19 cellular contexts compared by ENCODE assay signal in the genomic region with DNA sequence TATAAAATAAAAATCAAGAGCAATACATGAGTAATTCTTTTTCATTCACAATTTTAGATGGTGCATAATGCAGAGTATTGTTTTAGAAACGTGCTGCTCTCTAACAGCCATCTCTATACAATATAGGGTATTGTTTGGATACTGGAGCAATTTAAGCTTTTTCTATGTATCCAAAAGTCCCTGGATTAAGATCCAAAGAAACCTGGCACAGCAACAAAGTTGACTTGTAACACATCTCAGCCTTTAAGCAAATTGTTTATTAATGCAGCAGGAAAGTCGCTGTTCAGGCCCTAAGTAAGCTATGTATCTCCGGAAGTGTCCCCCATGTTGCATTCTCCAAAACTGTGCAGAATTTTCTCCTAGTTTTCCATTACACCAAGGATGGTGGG. TPM values are rescaled to one million over a fixed set of nuclear protein-coding genes. Genes with fewer than 3 reads are reported as not detected.
DNase-seq lines count a peak whose midpoint lies in the region; ATAC-seq and TF ChIP-seq lines count a peak whose summit lies in the region.
"Had no signal": no experiment of that assay in that cellular context is flagged by ENCODE, and none has a peak within 500 bp of the region (broad histone marks: within the 10 kb centered on the region; RNA-seq: fewer than 3 reads in every experiment).

No MANE protein-coding gene starts in this region.

- H2AFZ ChIP-seq in SK-N-SH (ENCODE audit: low read depth): no peak overlapping the region
- no peak overlapping the region for H2AFZ ChIP-seq in MM.1S (ENCODE audit: low read length)

- TF ChIP-seq EP300 in SK-N-SH (IDR thresholded peaks at IDR 0.05; ENCODE audit: borderline replicate concordance in 1 of 2, low read depth in 1 of 2, low read length in 1 of 2): no peak

- H3K79me2 ChIP-seq in SK-N-SH (ENCODE audit: insufficient read depth) (peaks cover 100% of the 10 kb centered on the region), MM.1S (ENCODE audit: low read length) (peaks cover 94% of the 10 kb centered on the region)

- CTCF ChIA-PET in SK-N-SH (lab: Yijun Ruan, JAX): interaction anchor here (1.0 to 3.2 kb wide), 2 partner anchors 85 to 257 kb away, joined by 3 to 18 read pairs; no protein-coding TSS in a partner anchor

- H3K27ac ChIP-seq in SK-N-SH (ENCODE audit: low read depth in 2 of 2, low read length in 1 of 2): no peak overlapping the region; a peak in 1 of 4 replicates
- H3K27ac ChIP-seq in breast epithelium: peak overlapping the region; percentile 92 to 98
- H3K27ac ChIP-seq in testis: peak overlapping the region; percentile 15 to 81
- no peak overlapping the region for H3K27ac ChIP-seq in MM.1S (ENCODE audit: low read length)
- H3K27ac ChIP-seq: 22Rv1 had no signal

- H3K9me3 ChIP-seq in SK-N-SH (no peaks in the 10 kb centered on the region), breast epithelium (no peaks in the 10 kb centered on the region), testis (no peaks in the 10 kb centered on the region), MM.1S (replicated peaks; ENCODE audit: insufficient read depth, low read length) (no peaks in the 10 kb centered on the region)
- H3K9me3 ChIP-seq: thoracic aorta had no signal

- H3K27me3 ChIP-seq in SK-N-SH (ENCODE audit: insufficient read depth): no peaks in the 10 kb centered on the region
- H3K27me3 ChIP-seq in breast epithelium: no peaks in the 10 kb centered on the region
- H3K27me3 ChIP-seq in testis: no peaks in the 10 kb centered on the region
- H3K27me3 ChIP-seq in MM.1S (replicated peaks; ENCODE audit: insufficient read depth, low read length): no peaks in the 10 kb centered on the region

- H3K9ac ChIP-seq in SK-N-SH: no peak overlapping the region
- H3K9ac ChIP-seq in MM.1S (ENCODE audit: low read length): no peak overlapping the region

- POLR2A ChIA-PET in SK-N-SH (lab: Yijun Ruan, JAX): interaction anchor here (0.9 kb wide), 1 partner anchor 71 kb away, joined by 3 read pairs; no protein-coding TSS in a partner anchor

- WGBS in SK-N-SH (ENCODE audit: low lambda C conversion rate): 72% methylated on average over 3 of the region's 3 CpGs
- WGBS in testis, 2 donors: 37 to 39% methylated on average over 3 of the region's 3 CpGs

- peaks cover 54 to 65% of the 10 kb centered on the region in 2 experiments for H3K4me1 ChIP-seq in SK-N-SH (ENCODE audit: control insufficient read depth in 1 of 2, insufficient read depth in 2 of 2, low read depth in 1 of 2, low read length in 1 of 2)
- H3K4me1 ChIP-seq in breast epithelium: peaks cover 20 to 23% of the 10 kb centered on the region in 2 donors
- H3K4me1 ChIP-seq in testis: peaks cover 94% of the 10 kb centered on the region
- H3K4me1 ChIP-seq in MM.1S (ENCODE audit: low read length): peaks cover 4% of the 10 kb centered on the region; the same call in 1 of the 2 replicates

- TF ChIP-seq CTCF in SK-N-SH (IDR thresholded peaks at IDR 0.05) (no peak), breast epithelium (IDR thresholded peaks at IDR 0.05) (no peak), testis (IDR thresholded peaks at IDR 0.05) (no peak), MM.1S (IDR thresholded peaks at IDR 0.05; ENCODE audit: low read length) (no peak), omental fat pad (IDR thresholded peaks at IDR 0.05) (no peak)

- no peak for TF ChIP-seq RAD21 in SK-N-SH (IDR thresholded peaks at IDR 0.05; ENCODE audit: low read length)

- H3K9me2 ChIP-seq in SK-N-SH: no peaks in the 10 kb centered on the region
- H3K9me2 ChIP-seq in MM.1S (replicated peaks; ENCODE audit: insufficient read depth, low read length): no peaks in the 10 kb centered on the region

- no peak overlapping the region for H3K4me3 ChIP-seq in SK-N-SH (ENCODE audit: low read depth in 2 of 2, low read length in 1 of 2)
- no peak overlapping the region for H3K4me3 ChIP-seq in breast epithelium
- H3K4me3 ChIP-seq in testis: no peak overlapping the region
- H3K4me3 ChIP-seq in MM.1S (ENCODE audit: low read length): no peak overlapping the region

- H4K20me1 ChIP-seq in SK-N-SH (ENCODE audit: insufficient read depth) (peaks cover 94% of the 10 kb centered on the region), MM.1S (ENCODE audit: insufficient read depth, low read length) (no peaks in the 10 kb centered on the region)

- DNase-seq in SK-N-SH (no peak), breast epithelium (ENCODE audit: low spot score in 2 of 2) (no peak), midbrain (lab: John Stamatoyannopoulos, UW) (peak; percentile 17), testis (no peak), MM.1S (no peak), G401 (ENCODE audit: low spot score) (no peak), omental fat pad (ENCODE audit: low spot score) (no peak)
- DNase-seq: activated B cell treated with CpG ODN at 0.5 μM for 24 hours; activated CD8-positive, alpha-beta memory T cell treated with anti-CD3 and anti-CD28 coated beads for 24 hours; activated effector memory CD4-positive, alpha-beta T cell treated with Interleukin-2 at 50 U/mL for 16 hours; aorta; C1 segment of cervical spinal cord; DMS79 treated with DMSO at 0.1 percent for 48 hours; naive B cell; NCI-H2029 treated with DMSO at 0.1 percent for 48 hours; retina had no signal

- in situ Hi-C loops in G401 (cut with HindIII; ENCODE audit: low sequenced_read_pairs): loop anchor here (5.0 kb wide), 1 partner anchor 34 kb away; no protein-coding TSS in a partner anchor

- peak overlapping the region; percentile 84 for H3K4me2 ChIP-seq in SK-N-SH
- no peak overlapping the region for H3K4me2 ChIP-seq in MM.1S (ENCODE audit: low read depth, low read length)

- intact Hi-C loops in breast epithelium (cut with DNase I; ENCODE audit: low total_unique reads): no loop called here
- intact Hi-C loops in testis (cut with DNase I; ENCODE audit: low total_unique reads): no loop called here

- TF ChIP-seq POLR2A in breast epithelium (IDR thresholded peaks at IDR 0.05): no peak
- TF ChIP-seq POLR2A in testis (IDR thresholded peaks at IDR 0.05): no peak

- H3K36me3 ChIP-seq in SK-N-SH (replicated peaks in 1 of 2; ENCODE audit: control insufficient read depth in 1 of 2, insufficient read depth in 2 of 2, low read length in 1 of 2) (peaks cover 0 to 12% of the 10 kb centered on the region in 2 experiments), breast epithelium (no peaks in the 10 kb centered on the region), testis (ENCODE audit: low read depth, missing control alignments) (no peaks in the 10 kb centered on the region), MM.1S (replicated peaks; ENCODE audit: insufficient read depth, low read length) (no peaks in the 10 kb centered on the region)
- H3K36me3 ChIP-seq: thoracic aorta had no signal

- H3F3A ChIP-seq in SK-N-SH (replicated peaks; ENCODE audit: insufficient read depth) (peaks cover 6% of the 10 kb centered on the region), MM.1S (ENCODE audit: insufficient read depth, low read length) (no peaks in the 10 kb centered on the region)

- ATAC-seq in SK-N-SH treated with all-trans-retinoic acid at 6 μM for 48 hours (no peak), omental fat pad (ENCODE audit: low FRiP score) (no peak)

TF ChIP-seq in SK-N-SH, 30 proteins besides CTCF, POLR2A, EP300 and RAD21 (continues in another document):
- TF ChIP-seq RCOR1 (IDR thresholded peaks at IDR 0.05; ENCODE audit: low read length) (no peak), YY1 (IDR thresholded peaks at IDR 0.05; ENCODE audit: low read depth) (no peak), GABPA (IDR thresholded peaks at IDR 0.05; ENCODE audit: low read depth) (no peak), MEF2A (IDR thresholded peaks at IDR 0.05; ENCODE audit: borderline replicate concordance, low read depth) (no peak)
- TF ChIP-seq, protein P1, sequence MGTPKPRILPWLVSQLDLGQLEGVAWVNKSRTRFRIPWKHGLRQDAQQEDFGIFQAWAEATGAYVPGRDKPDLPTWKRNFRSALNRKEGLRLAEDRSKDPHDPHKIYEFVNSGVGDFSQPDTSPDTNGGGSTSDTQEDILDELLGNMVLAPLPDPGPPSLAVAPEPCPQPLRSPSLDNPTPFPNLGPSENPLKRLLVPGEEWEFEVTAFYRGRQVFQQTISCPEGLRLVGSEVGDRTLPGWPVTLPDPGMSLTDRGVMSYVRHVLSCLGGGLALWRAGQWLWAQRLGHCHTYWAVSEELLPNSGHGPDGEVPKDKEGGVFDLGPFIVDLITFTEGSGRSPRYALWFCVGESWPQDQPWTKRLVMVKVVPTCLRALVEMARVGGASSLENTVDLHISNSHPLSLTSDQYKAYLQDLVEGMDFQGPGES (IDR thresholded peaks at IDR 0.05; ENCODE audit: low read depth, low read length): no peak
- TF ChIP-seq, protein P2, sequence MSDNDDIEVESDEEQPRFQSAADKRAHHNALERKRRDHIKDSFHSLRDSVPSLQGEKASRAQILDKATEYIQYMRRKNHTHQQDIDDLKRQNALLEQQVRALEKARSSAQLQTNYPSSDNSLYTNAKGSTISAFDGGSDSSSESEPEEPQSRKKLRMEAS (IDR thresholded peaks at IDR 0.05; ENCODE audit: low read depth): no peak

TF ChIP-seq in SK-N-SH treated with all-trans-retinoic acid at 6 μM for 48 hours, 23 proteins besides CTCF, POLR2A, EP300 and RAD21 (continues in another document):
- no peak for TF ChIP-seq BACH2 (CRISPR knock-in tag; IDR thresholded peaks at IDR 0.05; ENCODE audit: borderline replicate concordance)
- TF ChIP-seq GLIS3 (CRISPR knock-in tag; IDR thresholded peaks at IDR 0.05): no peak
- TF ChIP-seq ZC3H10 (CRISPR knock-in tag; IDR thresholded peaks at IDR 0.05): no peak
- no peak for TF ChIP-seq ZNF565 (CRISPR knock-in tag; conservative IDR thresholded peaks at IDR 0.05; ENCODE audit: low read depth)
- TF ChIP-seq TOX (CRISPR knock-in tag; IDR thresholded peaks at IDR 0.05; ENCODE audit: borderline replicate concordance): no peak
- TF ChIP-seq, protein P3, sequence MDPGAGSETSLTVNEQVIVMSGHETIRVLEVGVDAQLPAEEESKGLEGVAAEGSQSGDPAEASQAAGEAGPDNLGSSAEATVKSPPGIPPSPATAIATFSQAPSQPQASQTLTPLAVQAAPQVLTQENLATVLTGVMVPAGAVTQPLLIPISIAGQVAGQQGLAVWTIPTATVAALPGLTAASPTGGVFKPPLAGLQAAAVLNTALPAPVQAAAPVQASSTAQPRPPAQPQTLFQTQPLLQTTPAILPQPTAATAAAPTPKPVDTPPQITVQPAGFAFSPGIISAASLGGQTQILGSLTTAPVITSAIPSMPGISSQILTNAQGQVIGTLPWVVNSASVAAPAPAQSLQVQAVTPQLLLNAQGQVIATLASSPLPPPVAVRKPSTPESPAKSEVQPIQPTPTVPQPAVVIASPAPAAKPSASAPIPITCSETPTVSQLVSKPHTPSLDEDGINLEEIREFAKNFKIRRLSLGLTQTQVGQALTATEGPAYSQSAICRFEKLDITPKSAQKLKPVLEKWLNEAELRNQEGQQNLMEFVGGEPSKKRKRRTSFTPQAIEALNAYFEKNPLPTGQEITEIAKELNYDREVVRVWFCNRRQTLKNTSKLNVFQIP (CRISPR knock-in tag; IDR thresholded peaks at IDR 0.05; ENCODE audit: borderline replicate concordance, low read depth): no peak

RNA-seq across cellular contexts. Expression of a gene that starts 7.3 kb away (rescaled TPM):
- polyA plus RNA-seq in SK-N-SH (2012; rRNA removed): 48.9 and 52.1 TPM in 2 replicates
- polyA plus RNA-seq in SK-N-SH (2012; cell fraction: cytosol; rRNA removed): 40.5 and 45.5 TPM in 2 replicates
- 60.2 and 71.7 TPM in 2 replicates for polyA plus RNA-seq in SK-N-SH (2012; cell fraction: nucleus; rRNA removed)
- total RNA-seq in breast epithelium: 10 to 100 TPM; 48.0 to 90.0 (median 68.5) TPM
- 100 to 1,000 TPM; 169 to 209 TPM for total RNA-seq in testis
- 72.9 TPM for polyA plus RNA-seq in testis (ENCODE audit: insufficient read depth, low read depth, low replicate concordance)
- total RNA-seq in G401 (2014; rRNA removed; shearing (Covaris generic)): 84.7 and 93.2 TPM in 2 replicates
- total RNA-seq in omental fat pad: 10 to 100 TPM; 41.3 to 54.7 (median 49.5) TPM

Comparison
In these comparisons a context has a peak if more than half of its experiments do, and no peak if none do; other contexts are left out.
1. H3K27ac ChIP-seq: peak in breast epithelium (2 of 2) and testis (2 of 2); none in SK-N-SH (0 of 2) and MM.1S (single experiment).